16 cellular contexts compared by ENCODE assay signal in the genomic region with DNA sequence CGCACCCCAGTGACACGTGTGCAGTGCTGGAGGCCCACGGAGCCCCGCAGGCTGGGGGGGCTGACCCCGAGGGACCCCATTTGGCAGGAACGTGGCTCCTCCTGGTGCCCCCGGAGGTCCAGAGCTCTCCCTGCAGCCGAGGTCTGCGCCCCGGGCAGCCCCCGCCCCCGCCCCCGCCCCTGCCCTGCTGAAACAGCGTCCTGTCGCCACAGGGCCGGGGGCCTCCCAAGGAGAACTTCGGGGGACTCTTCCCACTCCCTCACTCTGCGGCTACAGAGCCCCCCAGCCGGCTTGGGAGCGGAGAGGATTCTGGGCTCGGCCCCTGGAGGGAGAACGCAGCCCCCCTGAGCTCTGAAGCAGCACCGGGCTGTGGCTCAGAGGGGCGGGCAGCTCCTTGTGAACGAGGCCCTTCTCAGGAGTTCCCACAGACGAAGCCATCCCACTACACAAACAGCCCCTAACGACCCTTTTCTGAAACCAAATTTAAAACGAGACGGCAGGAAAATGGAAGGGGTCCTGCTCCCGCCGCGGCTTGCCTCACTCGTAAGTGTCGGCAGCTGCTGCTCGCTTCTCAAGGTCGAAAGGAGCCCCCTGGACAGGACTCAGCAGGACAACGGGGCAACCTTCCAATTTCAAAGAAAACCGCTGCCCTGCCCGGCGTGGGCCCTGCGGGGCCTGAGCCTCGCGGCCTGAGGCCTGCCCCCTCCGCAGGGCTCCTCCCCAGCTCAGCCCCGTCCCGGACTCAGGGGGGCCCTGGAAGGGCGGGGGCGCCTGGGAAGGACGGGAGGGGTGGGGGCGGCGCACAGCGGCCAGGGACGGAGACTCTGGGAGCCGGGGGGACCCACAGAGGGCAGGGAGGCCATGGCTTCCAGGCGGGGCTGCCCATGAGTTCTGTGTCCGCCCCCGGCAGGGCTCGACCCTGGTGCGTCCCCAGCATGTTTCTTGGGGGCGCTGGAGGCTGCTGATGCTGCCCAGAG.
DNase-seq lines count a peak whose midpoint lies in the region; ATAC-seq and TF ChIP-seq lines count a peak whose summit lies in the region.
"Had no signal": no experiment of that assay in that cellular context is flagged by ENCODE, and none has a peak within 500 bp of the region (broad histone marks: within the 10 kb centered on the region; RNA-seq: fewer than 3 reads in every experiment).

No MANE protein-coding gene starts in this region.

- no peak overlapping the region for H3K4me2 ChIP-seq in neural progenitor cell

- H3K4me1 ChIP-seq in neural progenitor cell (no peaks in the 10 kb centered on the region), vagina (peaks cover 63% of the 10 kb centered on the region)

- no peak overlapping the region for H3K9ac ChIP-seq in neural progenitor cell

- peak overlapping the region in 1 of 2 donors; percentile 98 for H3K27ac Mint-ChIP-seq in stimulated activated naive CD8-positive, alpha-beta T cell treated with anti-CD3 and anti-CD28 coated beads, Interleukin-15, amount 100 ng/mL, for 72 hours
- H3K27ac Mint-ChIP-seq in neural progenitor cell, result peak overlapping the region; percentile 85

- DNase-seq in DMS53 (lab: John Stamatoyannopoulos, UW) (peak; percentile 60), DMS53 treated with DMSO at 0.1 percent for 48 hours (lab: John Stamatoyannopoulos, UW; ENCODE audit: unreplicated experiment) (no peak), neural progenitor cell (ENCODE audit: low spot score) (no peak), vagina (ENCODE audit: extremely low spot score in 2 of 2) (peak; percentile 70 to 77), NCI-H1694 (lab: John Stamatoyannopoulos, UW) (no peak)
- no peak for DNase-seq in stimulated activated naive CD8-positive, alpha-beta T cell treated with anti-CD3 and anti-CD28 coated beads, Interleukin-15, amount 100 ng/mL, for 72 hours
- no peak for DNase-seq in stimulated activated naive CD8-positive, alpha-beta T cell treated with anti-CD3 and anti-CD28 coated beads, Interleukin-15, Interleukin-2, amounts not matched to agents 100 U/mL and 50 U/mL, for 24 hours
- DNase-seq: cerebellar nuclear complex; EL; glutamatergic neuron; stimulated activated CD4-positive, alpha-beta T cell treated with anti-CD3 and anti-CD28 coated beads, Interleukin-4, amount 100 ng/mL, for 4 hours; stimulated activated naive B cell treated with anti-CD40 and anti-IgM and Interleukin-4, amounts not matched to agents 10 μg/mL and 1 μg/mL and 100 μg/mL, for 72 hours had no signal

- intact Hi-C loops in vagina (cut with DNase I), result no loop called here

- ATAC-seq in stimulated activated naive CD8-positive, alpha-beta T cell treated with anti-CD3 and anti-CD28 coated beads, Interleukin-15, amount 100 ng/mL, for 72 hours, result peak; percentile 67
- no peak for ATAC-seq in stimulated activated naive CD8-positive, alpha-beta T cell treated with anti-CD3 and anti-CD28 coated beads, Interleukin-15, Interleukin-2, amounts not matched to agents 100 U/mL and 50 U/mL, for 24 hours
- no peak for ATAC-seq in GM21786 (IDR thresholded peaks at IDR 0.05; ENCODE audit: unreplicated experiment)
- ATAC-seq: GM12878; stimulated activated naive B cell treated with anti-CD40 and anti-IgM and Interleukin-4, amounts not matched to agents 10 μg/mL and 1 μg/mL and 100 μg/mL, for 72 hours had no signal

- no peak overlapping the region for H3K4me3 Mint-ChIP-seq in stimulated activated naive CD8-positive, alpha-beta T cell treated with anti-CD3 and anti-CD28 coated beads, Interleukin-15, amount 100 ng/mL, for 72 hours
- H3K4me3 Mint-ChIP-seq in neural progenitor cell, result no peak overlapping the region
- H3K4me3 Mint-ChIP-seq: CD14-positive monocyte had no signal

- H3K27ac ChIP-seq in neural progenitor cell (no peak overlapping the region), vagina (peak overlapping the region; percentile 80)
- H3K27ac ChIP-seq: 22Rv1 had no signal

- peaks cover 9% of the 10 kb centered on the region for H3K4me1 Mint-ChIP-seq in stimulated activated naive CD8-positive, alpha-beta T cell treated with anti-CD3 and anti-CD28 coated beads, Interleukin-15, amount 100 ng/mL, for 72 hours
- peaks cover 30% of the 10 kb centered on the region for H3K4me1 Mint-ChIP-seq in neural progenitor cell

- no peaks in the 10 kb centered on the region for H3K27me3 ChIP-seq in neural progenitor cell
- no peaks in the 10 kb centered on the region for H3K27me3 ChIP-seq in vagina

- no peaks in the 10 kb centered on the region for H3K36me3 Mint-ChIP-seq in neural progenitor cell
- H3K36me3 Mint-ChIP-seq: CD14-positive monocyte had no signal

- no peaks in the 10 kb centered on the region for H4K20me1 ChIP-seq in neural progenitor cell (ENCODE audit: low read depth)

- H3K79me2 ChIP-seq in neural progenitor cell (ENCODE audit: low read depth), result no peaks in the 10 kb centered on the region

- H3K36me3 ChIP-seq in neural progenitor cell, result no peaks in the 10 kb centered on the region
- H3K36me3 ChIP-seq in vagina, result no peaks in the 10 kb centered on the region

- H2AFZ ChIP-seq in neural progenitor cell (replicated peaks), result no peak overlapping the region

- peaks cover 6% of the 10 kb centered on the region for H3F3A ChIP-seq in neural progenitor cell (ENCODE audit: low read depth)

- TF ChIP-seq POLR2A in vagina (IDR thresholded peaks at IDR 0.05), result no peak

- H3K4me3 ChIP-seq in neural progenitor cell, result no peak overlapping the region
- peak overlapping the region; percentile 16 to 34 for H3K4me3 ChIP-seq in vagina
- H3K4me3 ChIP-seq: GM12878 had no signal

- H3K27me3 Mint-ChIP-seq in stimulated activated naive CD8-positive, alpha-beta T cell treated with anti-CD3 and anti-CD28 coated beads, Interleukin-15, amount 100 ng/mL, for 72 hours, result peaks cover 26% of the 10 kb centered on the region
- peaks cover 5% of the 10 kb centered on the region for H3K27me3 Mint-ChIP-seq in neural progenitor cell (ENCODE audit: insufficient read depth, low read depth)

- TF ChIP-seq CTCF in neural progenitor cell (IDR thresholded peaks at IDR 0.05), result no peak
- no peak for TF ChIP-seq CTCF in vagina (IDR thresholded peaks at IDR 0.05)

- peaks cover 8 to 25% of the 10 kb centered on the region in 2 donors for H3K9me3 Mint-ChIP-seq in stimulated activated naive CD8-positive, alpha-beta T cell treated with anti-CD3 and anti-CD28 coated beads, Interleukin-15, amount 100 ng/mL, for 72 hours
- H3K9me3 Mint-ChIP-seq in neural progenitor cell, result peaks cover 8% of the 10 kb centered on the region

- H3K9me3 ChIP-seq in neural progenitor cell (ENCODE audit: low read depth), result no peaks in the 10 kb centered on the region
- no peaks in the 10 kb centered on the region for H3K9me3 ChIP-seq in vagina

Comparison
In these comparisons a context has a peak if more than half of its experiments do, and no peak if none do; other contexts are left out.
1. DNase-seq: peak in DMS53 (single experiment) and vagina (2 of 2); none in DMS53 treated with DMSO at 0.1 percent for 48 hours (single experiment), stimulated activated naive CD8-positive, alpha-beta T cell treated with anti-CD3 and anti-CD28 coated beads, Interleukin-15, amount 100 ng/mL, for 72 hours (0 of 2), stimulated activated naive CD8-positive, alpha-beta T cell treated with anti-CD3 and anti-CD28 coated beads, Interleukin-15, Interleukin-2, amounts not matched to agents 100 U/mL and 50 U/mL, for 24 hours (single experiment), neural progenitor cell (single experiment) and NCI-H1694 (single experiment).